In genomic region chr1:2991753-2992495, GRCh38 we compare ENCODE assay signal across 26 cellular contexts. TPM values are rescaled to one million over a fixed set of nuclear protein-coding genes. Genes with fewer than 3 reads are reported as not detected.
"Had no signal": no experiment of that assay in that cellular context is flagged by ENCODE, and none has a peak within 500 bp of the region (broad histone marks: within the 10 kb centered on the region; RNA-seq: fewer than 3 reads in every experiment).

No MANE protein-coding gene starts in this region.

- DNase-seq: effector memory CD4-positive, alpha-beta T cell; gastrocnemius medialis; glutamatergic neuron; immature natural killer cell; left colon; mammary epithelial cell; occipital lobe; stimulated activated CD4-positive, alpha-beta T cell treated with anti-CD3 and anti-CD28 coated beads, Interleukin-15, amount 100 ng/mL, for 24 hours; stimulated activated CD4-positive, alpha-beta T cell treated with anti-CD3 and anti-CD28 coated beads, Interleukin-1b, Interleukin-23, amount 100 ng/mL, for 48 hours; stimulated activated CD4-positive, alpha-beta T cell treated with anti-CD3 and anti-CD28 coated beads, Interleukin-4, amount 100 ng/mL, for 24 hours; upper lobe of right lung had no signal

- H3K36me3 ChIP-seq: esophagus muscularis mucosa, gastrocnemius medialis, spleen, tibial nerve, upper lobe of right lung, vagina had no signal

- H3K27ac ChIP-seq: epithelial cell of prostate, esophagus muscularis mucosa, gastrocnemius medialis, parathyroid adenoma, spleen, tibial nerve, upper lobe of right lung, vagina had no signal

- H3K4me3 ChIP-seq: esophagus muscularis mucosa, gastrocnemius medialis, spleen, tibial nerve, upper lobe of right lung, vagina had no signal

- H3K4me1 ChIP-seq: esophagus muscularis mucosa, gastrocnemius medialis, parathyroid adenoma, upper lobe of right lung, vagina had no signal

- ATAC-seq: gastrocnemius medialis; left colon; stimulated activated memory B cell treated with anti-CD40 and anti-IgM and Interleukin-4, amounts not matched to agents 10 μg/mL and 1 μg/mL and 100 μg/mL, for 72 hours; upper lobe of right lung had no signal

- H3K27me3 ChIP-seq: tibial nerve, upper lobe of right lung, vagina had no signal

RNA-seq across cellular contexts. Expression of gene ACTRT2, which starts 29.3 kb away (rescaled TPM):
- total RNA-seq: esophagus muscularis mucosa, fibroblast of villous mesenchyme, gastrocnemius medialis, left colon, lower leg skin, mammary epithelial cell, mucosa of gallbladder, myocyte, occipital lobe, pulmonary artery endothelial cell, skeletal muscle tissue, spleen, temporal lobe, tibial nerve, upper lobe of right lung, vagina had no signal
- polyA plus RNA-seq: immature natural killer cell, keratinocyte, mammary epithelial cell, spleen had no signal
